ENCODE assay signal across 8 cellular contexts in genomic region chr12:122023339-122024131, GRCh38. TPM values are rescaled to one million over a fixed set of nuclear protein-coding genes. Genes with fewer than 3 reads are reported as not detected.
DNase-seq lines count a peak whose midpoint lies in the region; ATAC-seq and TF ChIP-seq lines count a peak whose summit lies in the region.

No MANE protein-coding gene starts in this region.

- intact Hi-C loops in cardiac septum (cut with DNase I), result loop anchor here (5.0 to 10.0 kb wide), 3 partner anchors 56 to 229 kb away; partner anchors contain the start of genes CFAP251 and RHOF

- TF ChIP-seq CTCF in GM12864 (IDR thresholded peaks at IDR 0.05; ENCODE audit: low read depth, low read length, missing control alignments), result no peak

- H3K4me3 ChIP-seq in GM12864 (ENCODE audit: low read depth, low read length), result peak overlapping the region; percentile 72

- no peak for ATAC-seq in HG02970 (IDR thresholded peaks at IDR 0.05; ENCODE audit: low FRiP score, unreplicated experiment)
- no peak for ATAC-seq in HG02870 (IDR thresholded peaks at IDR 0.05; ENCODE audit: unreplicated experiment)

- peak; percentile 69 for DNase-seq in ACHN
- DNase-seq in GM12864 (ENCODE audit: low read depth), result no peak
- DNase-seq in NCI-H2227 (lab: John Stamatoyannopoulos, UW; ENCODE audit: unreplicated experiment), result peak; percentile 69
- peak; percentile 84 for DNase-seq in cardiac septum (ENCODE audit: low spot score)
- DNase-seq in occipital lobe (lab: John Stamatoyannopoulos, UW), result peak; percentile 45

- in situ Hi-C loops in ACHN (cut with HindIII; ENCODE audit: low pct_ligation_motif_present, low pct_unique_long_range_greater_than_20kb, low sequenced_read_pairs), result no loop called here

- H3K27ac ChIP-seq in angular gyrus (ENCODE audit: low read depth, low read length), result peak overlapping the region; percentile 64

RNA-seq across cellular contexts. Expression of gene BCL7A, which starts 1.9 kb away (rescaled TPM):
- total RNA-seq in cardiac septum (18.2 TPM), occipital lobe (103 TPM)

RNA-seq across cellular contexts. Expression of gene MLXIP, which starts 55.0 kb away (rescaled TPM):
- total RNA-seq in cardiac septum (24.7 TPM), occipital lobe (7.6 TPM)
